Comparison of ENCODE assay signal across 23 cellular contexts in the genomic region with DNA sequence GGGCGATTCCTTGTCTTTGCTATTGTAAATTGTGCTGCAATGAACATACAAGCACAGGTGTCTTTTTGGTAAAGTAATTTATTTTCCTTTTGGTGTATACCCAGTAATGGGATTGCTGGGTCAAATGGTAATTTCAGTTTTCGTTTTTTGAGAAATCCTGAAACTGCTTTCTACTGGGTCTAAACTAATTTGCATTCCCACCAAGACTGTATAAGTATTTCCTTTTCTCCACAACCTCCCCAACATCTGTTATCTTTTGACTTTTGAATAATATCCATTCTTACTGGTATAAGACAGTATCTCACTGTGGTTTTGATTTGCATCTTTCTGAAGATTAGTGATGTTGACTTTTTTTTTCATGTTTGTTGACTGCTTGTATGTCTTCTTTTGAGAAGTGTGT.
A peak's percentile ranks its signal among the peaks of the same experiment; 100 is the strongest.
DNase-seq lines count a peak whose midpoint lies in the region; ATAC-seq and TF ChIP-seq lines count a peak whose summit lies in the region.
"Had no signal": no experiment of that assay in that cellular context is flagged by ENCODE, and none has a peak within 500 bp of the region (broad histone marks: within the 10 kb centered on the region; RNA-seq: fewer than 3 reads in every experiment).

No MANE protein-coding gene starts in this region.

- 71 to 75% methylated on average over 2 of the region's 2 CpGs for WGBS in heart right ventricle, 2 donors

- ATAC-seq in GM18861 (IDR thresholded peaks at IDR 0.05; ENCODE audit: unreplicated experiment) (peak; percentile 66), GM19463 (IDR thresholded peaks at IDR 0.05; ENCODE audit: unreplicated experiment) (peak; percentile 84), HG02840 (IDR thresholded peaks at IDR 0.05; ENCODE audit: low FRiP score, unreplicated experiment) (peak; percentile 97), HG03378 (IDR thresholded peaks at IDR 0.05; ENCODE audit: unreplicated experiment) (peak; percentile 93), heart right ventricle (no peak)
- ATAC-seq: A549; activated CD8-positive, alpha-beta T cell treated with anti-CD3 and anti-CD28 coated beads for 36 hours; K562; right lobe of liver had no signal

- no peak for TF ChIP-seq CTCF in GM13977 (IDR thresholded peaks at IDR 0.05; ENCODE audit: extremely low read depth, insufficient read depth, missing control alignments)
- no peak for TF ChIP-seq CTCF in brain microvascular endothelial cell (IDR thresholded peaks at IDR 0.05; ENCODE audit: low read depth, low read length, missing control alignments)
- TF ChIP-seq CTCF in heart right ventricle (IDR thresholded peaks at IDR 0.05), result no peak

- in situ Hi-C loops in GM13977 (cut with MboI; ENCODE audit: low pct_unique_long_range_greater_than_20kb, low sequenced_read_pairs, unreplicated experiment) (no loop called here), brain microvascular endothelial cell (cut with HindIII; ENCODE audit: low pct_ligation_motif_present, low sequenced_read_pairs) (no loop called here)

- H3K27ac ChIP-seq in brain microvascular endothelial cell (no peak overlapping the region), heart right ventricle (no peak overlapping the region)
- H3K27ac ChIP-seq: A549, breast epithelium, colonic mucosa, right lobe of liver had no signal

- peaks cover 0 to 35% (median 0%) of the 10 kb centered on the region in 11 donors for H3K9me3 ChIP-seq in heart right ventricle
- H3K9me3 ChIP-seq: A549, breast epithelium, colonic mucosa, right lobe of liver had no signal

- H3K36me3 ChIP-seq in brain microvascular endothelial cell (replicated peaks) (no peaks in the 10 kb centered on the region), heart right ventricle (no peaks in the 10 kb centered on the region)
- H3K36me3 ChIP-seq: breast epithelium, colonic mucosa, right lobe of liver had no signal

- intact Hi-C loops in heart right ventricle (cut with DNase I), result no loop called here

- H3K27me3 ChIP-seq in brain microvascular endothelial cell (replicated peaks), result no peaks in the 10 kb centered on the region
- H3K27me3 ChIP-seq in heart right ventricle, result no peaks in the 10 kb centered on the region
- H3K27me3 ChIP-seq: breast epithelium, colonic mucosa, right lobe of liver had no signal

- H3K4me3 ChIP-seq in brain microvascular endothelial cell (ENCODE audit: low read depth, low read length) (no peak overlapping the region), heart right ventricle (no peak overlapping the region)
- H3K4me3 ChIP-seq: A549, breast epithelium, colonic mucosa, K562, lung, right lobe of liver had no signal

- H3K4me1 ChIP-seq in heart right ventricle, result no peaks in the 10 kb centered on the region
- H3K4me1 ChIP-seq: A549, breast epithelium, colonic mucosa, right lobe of liver had no signal

- no peak for DNase-seq in T1000 (lab: John Stamatoyannopoulos, UW)
- DNase-seq in GM13977 (ENCODE audit: low spot score), result no peak
- DNase-seq in brain microvascular endothelial cell, result no peak
- no peak for DNase-seq in heart right ventricle
- DNase-seq: activated B cell treated with CpG ODN at 0.5 μM for 24 hours; activated CD8-positive, alpha-beta T cell treated with anti-CD3 and anti-CD28 coated beads for 36 hours; colonic mucosa; DMS53; GDM1; MV-4-11; NCI-H1694; NCI-H82; right lobe of liver; stimulated activated CD8-positive, alpha-beta memory T cell treated with anti-CD3 and anti-CD28 coated beads, Interleukin-4, amount 100 ng/mL, for 48 hours; T-helper 9 cell had no signal

Comparison
In these comparisons a context has a peak if more than half of its experiments do, and no peak if none do; other contexts are left out.
1. ATAC-seq: peak in GM18861 (single experiment), GM19463 (single experiment), HG02840 (single experiment) and HG03378 (single experiment); none in heart right ventricle (0 of 8).